Comparison of ENCODE assay signal across 21 cellular contexts in the genomic region with DNA sequence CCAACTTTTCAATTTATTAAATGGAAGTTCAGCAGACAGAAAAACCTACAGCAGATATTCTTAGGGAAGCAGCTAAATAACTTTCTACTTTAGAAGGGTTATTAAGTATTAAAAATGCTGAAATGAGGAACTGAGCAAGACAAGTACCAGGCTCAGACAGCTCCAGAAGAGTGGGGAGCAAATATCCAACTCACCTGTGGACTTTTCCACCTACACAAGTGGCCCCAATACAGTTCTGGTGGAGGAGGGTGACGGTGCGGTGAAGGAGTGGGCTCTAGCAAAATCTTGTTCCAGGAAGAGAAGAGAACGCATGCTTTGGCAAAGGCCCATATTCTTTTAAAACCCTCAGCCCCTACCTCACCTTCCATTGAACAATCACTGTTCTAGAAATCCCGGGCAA.
"Had no signal": no experiment of that assay in that cellular context is flagged by ENCODE, and none has a peak within 500 bp of the region (broad histone marks: within the 10 kb centered on the region; RNA-seq: fewer than 3 reads in every experiment).

No MANE protein-coding gene starts in this region.

- H3K9me3 ChIP-seq: colonic mucosa, neutrophil, right lobe of liver, SK-N-SH, transverse colon had no signal

- H3K9me3 Mint-ChIP-seq: activated CD8-positive, alpha-beta T cell treated with anti-CD3 and anti-CD28 coated beads for 36 hours; activated naive CD4-positive, alpha-beta T cell treated with anti-CD3 and anti-CD28 coated beads, Interleukin-2, amount 50 U/mL, for 72 hours; activated T-helper 2 cell treated with anti-CD3 and anti-CD28 coated beads, Interferon-gamma antibody, Interleukin-2, Interleukin-4, amounts not matched to agents 10 μg/mL and 5 μg/mL and 100 μg/mL, durations not matched to agents 14 hours and 24 hours and 36 hours; naive thymus-derived CD8-positive, alpha-beta T cell; WTC11 had no signal

- H3K4me2 ChIP-seq: SK-N-SH had no signal

- H3K4me1 ChIP-seq: colonic mucosa had no signal

- H3K27me3 ChIP-seq: colonic mucosa, neutrophil, right lobe of liver, transverse colon had no signal

- H3K27ac ChIP-seq: colonic mucosa, neutrophil, right lobe of liver, transverse colon had no signal

- H3K36me3 Mint-ChIP-seq: activated naive CD4-positive, alpha-beta T cell treated with anti-CD3 and anti-CD28 coated beads, Interleukin-2, amount 50 U/mL, for 72 hours; naive thymus-derived CD8-positive, alpha-beta T cell; WTC11 had no signal

- H3K36me3 ChIP-seq: colonic mucosa, right lobe of liver, transverse colon had no signal

- H3K4me3 ChIP-seq: colonic mucosa, right lobe of liver, transverse colon had no signal

- H3K9ac ChIP-seq: SK-N-SH had no signal

- H3K27ac Mint-ChIP-seq: activated CD8-positive, alpha-beta memory T cell treated with anti-CD3 and anti-CD28 coated beads, Interleukin-2, amount 10 ng/mL, durations not matched to agents 7 days and 5 days; activated CD8-positive, alpha-beta T cell treated with anti-CD3 and anti-CD28 coated beads for 36 hours; activated naive CD4-positive, alpha-beta T cell treated with anti-CD3 and anti-CD28 coated beads, Interleukin-2, amount 50 U/mL, for 72 hours; activated T-helper 2 cell treated with anti-CD3 and anti-CD28 coated beads, Interferon-gamma antibody, Interleukin-2, Interleukin-4, amounts not matched to agents 10 μg/mL and 5 μg/mL and 100 μg/mL, durations not matched to agents 14 hours and 24 hours and 36 hours; naive thymus-derived CD8-positive, alpha-beta T cell; T-helper 17 cell; WTC11 had no signal

- ATAC-seq: activated CD8-positive, alpha-beta memory T cell treated with anti-CD3 and anti-CD28 coated beads, Interleukin-2, amount 10 ng/mL, durations not matched to agents 7 days and 5 days; activated CD8-positive, alpha-beta T cell treated with anti-CD3 and anti-CD28 coated beads for 36 hours; activated naive CD4-positive, alpha-beta T cell treated with anti-CD3 and anti-CD28 coated beads, Interleukin-2, amount 50 U/mL, for 72 hours; naive thymus-derived CD8-positive, alpha-beta T cell; right lobe of liver; T-helper 17 cell; WTC11 had no signal

- DNase-seq: activated CD4-positive, alpha-beta T cell treated with anti-CD3 and anti-CD28 coated beads, Interleukin-2, amount 50 U/mL, for 1 hour; activated CD8-positive, alpha-beta memory T cell treated with anti-CD3 and anti-CD28 coated beads, Interleukin-2, amount 10 ng/mL, durations not matched to agents 7 days and 5 days; activated CD8-positive, alpha-beta T cell treated with anti-CD3 and anti-CD28 coated beads for 36 hours; activated naive CD4-positive, alpha-beta T cell; activated T-cell treated with anti-CD3 and anti-CD28 coated beads, Interleukin-2, amount 50 U/mL, for 48 hours; cerebellar nuclear complex; colonic mucosa; effector CD8-positive, alpha-beta T cell; midbrain; naive thymus-derived CD8-positive, alpha-beta T cell; right lobe of liver; SK-N-SH; stimulated activated CD4-positive, alpha-beta T cell treated with anti-CD3 and anti-CD28 coated beads, Interleukin-2, amount 100 ng/mL, for 48 hours; stimulated activated naive CD4-positive, alpha-beta T cell treated with Interleukin-2 at 50 U/mL for 16 hours; T-helper 17 cell; T1000; transverse colon had no signal

- H3K4me3 Mint-ChIP-seq: activated CD8-positive, alpha-beta memory T cell treated with anti-CD3 and anti-CD28 coated beads, Interleukin-2, amount 10 ng/mL, durations not matched to agents 7 days and 5 days; activated CD8-positive, alpha-beta T cell treated with anti-CD3 and anti-CD28 coated beads for 36 hours; naive thymus-derived CD8-positive, alpha-beta T cell; T-helper 17 cell; WTC11 had no signal
